ENCODE assay signal across 8 cellular contexts in the genomic region with DNA sequence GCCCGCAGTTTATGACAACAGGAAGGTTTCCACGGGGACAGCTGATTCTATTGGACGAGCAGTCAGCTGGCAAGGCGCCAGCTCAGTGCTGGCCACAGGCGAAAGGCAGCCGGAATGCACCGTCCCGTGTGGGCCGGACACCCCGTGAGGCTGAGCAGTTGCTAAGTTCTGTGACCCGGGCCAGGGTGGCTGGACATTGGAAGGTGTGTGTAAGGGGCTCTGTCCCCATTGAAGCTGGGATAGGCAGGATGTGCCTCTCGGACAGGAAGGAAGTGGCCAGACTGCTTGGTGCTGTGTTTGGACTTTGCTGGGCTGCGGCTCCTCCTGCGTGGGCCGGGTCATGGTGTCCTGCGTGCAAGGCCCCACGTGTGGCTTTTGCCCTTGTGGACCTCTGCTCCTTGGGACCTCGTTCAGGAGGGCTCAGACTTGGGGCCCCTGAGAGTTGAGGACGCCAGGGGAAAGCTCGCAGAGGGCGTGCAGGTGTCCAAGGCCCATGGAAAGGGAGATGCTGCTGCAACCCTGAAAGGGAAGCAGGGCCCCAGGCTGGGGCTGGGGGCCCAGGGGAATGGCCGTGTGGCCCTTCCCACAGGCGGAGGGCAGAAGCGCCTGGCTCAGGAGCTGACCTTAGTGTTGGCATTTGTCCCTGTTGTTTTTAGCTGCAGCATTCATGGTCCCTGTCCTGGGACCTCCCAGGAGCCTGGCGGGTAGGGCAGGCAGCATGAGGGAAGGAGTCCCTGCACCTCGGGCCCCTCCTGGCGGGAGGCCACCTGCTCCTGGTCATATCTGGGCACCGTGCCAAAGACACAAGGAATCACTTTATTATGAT. TPM values are rescaled to one million over a fixed set of nuclear protein-coding genes. Genes with fewer than 3 reads are reported as not detected.
DNase-seq lines count a peak whose midpoint lies in the region; ATAC-seq and TF ChIP-seq lines count a peak whose summit lies in the region.

No MANE protein-coding gene starts in this region.

- WGBS in mesenchymal stem cell = 68% methylated on average over 28 of the region's 28 CpGs
- 41 to 42% methylated on average over 28 of the region's 28 CpGs for WGBS in aorta, 2 donors

- H2BK15ac ChIP-seq in mesenchymal stem cell (ENCODE audit: low read depth, poor library complexity, severe bottlenecking) = peak overlapping the region; percentile 85

- H4K91ac ChIP-seq in mesenchymal stem cell (ENCODE audit: low read length) = peak overlapping the region; percentile 93

- H4K8ac ChIP-seq in mesenchymal stem cell (ENCODE audit: low read length) = peak overlapping the region; percentile 10

- peak overlapping the region in 1 of 2 experiments; percentile 41 for H3K18ac ChIP-seq in mesenchymal stem cell (ENCODE audit: low read depth in 1 of 2, low read length in 2 of 2)

- no peak overlapping the region for H3K14ac ChIP-seq in mesenchymal stem cell (ENCODE audit: low read length in 2 of 2)

- DNase-seq in NCI-H2227 (lab: John Stamatoyannopoulos, UW; ENCODE audit: unreplicated experiment) = peak; percentile 44
- no peak for DNase-seq in NCI-H2227 treated with DMSO at 0.1 percent for 48 hours (lab: John Stamatoyannopoulos, UW)
- DNase-seq in coronary artery (ENCODE audit: low spot score) = no peak
- peak; percentile 82 for DNase-seq in mesenchymal stem cell
- peak; percentile 87 to 93 for DNase-seq in aorta
- no peak for DNase-seq in activated CD4-positive, alpha-beta T cell treated with anti-CD3 and anti-CD28 coated beads for 48 hours

- H3K4me3 ChIP-seq in coronary artery = peak overlapping the region; percentile 57
- H3K4me3 ChIP-seq in mesenchymal stem cell (ENCODE audit: insufficient read depth in 1 of 2, low read depth in 1 of 2, low read length in 2 of 2) = peak overlapping the region in 1 of 2 experiments; percentile 41
- no peak overlapping the region for H3K4me3 ChIP-seq in aorta (ENCODE audit: low read length in 2 of 2)

- H3K9me3 ChIP-seq in mesenchymal stem cell (ENCODE audit: control insufficient read depth, low read length) = no peaks in the 10 kb centered on the region
- no peaks in the 10 kb centered on the region for H3K9me3 ChIP-seq in aorta (ENCODE audit: control insufficient read depth, low read length)

- H3K27me3 ChIP-seq in mesenchymal stem cell (ENCODE audit: control insufficient read depth in 1 of 2, insufficient read depth in 1 of 2, low read length in 2 of 2) = no peaks in the 10 kb centered on the region
- no peaks in the 10 kb centered on the region for H3K27me3 ChIP-seq in aorta (ENCODE audit: control insufficient read depth in 1 of 2, insufficient read depth in 2 of 2, low read length in 1 of 2)

- H3K4me2 ChIP-seq in mesenchymal stem cell (ENCODE audit: low read length, poor library complexity, severe bottlenecking) = peak overlapping the region; percentile 1

- peak overlapping the region in 1 of 2 experiments; percentile 60 for H2BK12ac ChIP-seq in mesenchymal stem cell (ENCODE audit: low read length in 2 of 2)

- peak overlapping the region in 1 of 2 experiments; percentile 16 for H3K23ac ChIP-seq in mesenchymal stem cell (ENCODE audit: low read length in 2 of 2)

- no peak overlapping the region for H2AFZ ChIP-seq in mesenchymal stem cell (ENCODE audit: low read depth, low read length)

- ATAC-seq in aorta (ENCODE audit: low FRiP score) = peak; percentile 12
- no peak for ATAC-seq in HG03439 (IDR thresholded peaks at IDR 0.05; ENCODE audit: unreplicated experiment)
- no peak for ATAC-seq in GM19463 (IDR thresholded peaks at IDR 0.05; ENCODE audit: unreplicated experiment)

- no peak overlapping the region for H2BK120ac ChIP-seq in mesenchymal stem cell (ENCODE audit: low read depth, low read length)

- H3K27ac ChIP-seq in coronary artery = peak overlapping the region in 1 of 2 donors; percentile 72
- H3K27ac ChIP-seq in mesenchymal stem cell (ENCODE audit: low read length, poor library complexity, severe bottlenecking) = peak overlapping the region; percentile 94
- no peak overlapping the region for H3K27ac ChIP-seq in aorta (ENCODE audit: low read depth in 1 of 2, low read length in 2 of 2)

- TF ChIP-seq CTCF in coronary artery (IDR thresholded peaks at IDR 0.05) = no peak

- H2BK5ac ChIP-seq in mesenchymal stem cell (ENCODE audit: low read depth, low read length, poor library complexity, severe bottlenecking) = no peak overlapping the region

- H3K9ac ChIP-seq in mesenchymal stem cell (ENCODE audit: low read length) = peak overlapping the region; percentile 67

- H3K36me3 ChIP-seq in mesenchymal stem cell (ENCODE audit: control insufficient read depth in 1 of 2, insufficient read depth in 2 of 2, low read depth in 1 of 2, low read length in 2 of 2) (peaks cover 0 to 28% of the 10 kb centered on the region in 2 experiments), aorta (ENCODE audit: control insufficient read depth in 1 of 2, insufficient read depth in 2 of 2, low read length in 1 of 2) (no peaks in the 10 kb centered on the region)

- H3K4ac ChIP-seq in mesenchymal stem cell (ENCODE audit: low read depth in 1 of 2, low read length in 2 of 2) = peak overlapping the region; percentile 29 to 52

- peaks cover 2% of the 10 kb centered on the region for H3K79me1 ChIP-seq in mesenchymal stem cell (replicated peaks; ENCODE audit: low read length, poor library complexity, severe bottlenecking)

- peak overlapping the region; percentile 40 for H2AK5ac ChIP-seq in mesenchymal stem cell (ENCODE audit: low read length, severe bottlenecking)

- intact Hi-C loops in aorta (cut with DNase I) = no loop called here

- peaks cover 87% of the 10 kb centered on the region for H3K4me1 ChIP-seq in mesenchymal stem cell (ENCODE audit: control insufficient read depth, insufficient read depth, low read depth, low read length)
- no peaks in the 10 kb centered on the region for H3K4me1 ChIP-seq in aorta (ENCODE audit: control insufficient read depth in 1 of 2, insufficient read depth in 2 of 2, low read length in 2 of 2)

RNA-seq across cellular contexts. Expression of gene BAIAP2, which starts 10.0 kb away (rescaled TPM):
- 20.5 TPM for polyA plus RNA-seq in mesenchymal stem cell (2013, experiment 1 of 2)
- 20.4 TPM for polyA plus RNA-seq in mesenchymal stem cell (2013, experiment 2 of 2)
- total RNA-seq in aorta = 10 to 100 TPM; 19.2 to 23.7 TPM
- polyA plus RNA-seq in aorta = 1 to 10 TPM; 1.7 to 9.5 TPM

RNA-seq across cellular contexts. Expression of gene CHMP6, which starts 53.3 kb away (rescaled TPM):
- 12.7 TPM for polyA plus RNA-seq in mesenchymal stem cell (2013, experiment 1 of 2)
- polyA plus RNA-seq in mesenchymal stem cell (2013, experiment 2 of 2) = 12.0 TPM
- 10 to 100 TPM; 22.9 to 30.9 TPM for total RNA-seq in aorta
- polyA plus RNA-seq in aorta = 10 to 100 TPM; 15.9 to 30.8 TPM

Comparison
In these comparisons a context has a peak if more than half of its experiments do, and no peak if none do; other contexts are left out.
1. DNase-seq: peak in NCI-H2227 (single experiment), mesenchymal stem cell (single experiment) and aorta (2 of 2); none in NCI-H2227 treated with DMSO at 0.1 percent for 48 hours (single experiment), coronary artery (single experiment) and activated CD4-positive, alpha-beta T cell treated with anti-CD3 and anti-CD28 coated beads for 48 hours (single experiment).